In the genomic region with DNA sequence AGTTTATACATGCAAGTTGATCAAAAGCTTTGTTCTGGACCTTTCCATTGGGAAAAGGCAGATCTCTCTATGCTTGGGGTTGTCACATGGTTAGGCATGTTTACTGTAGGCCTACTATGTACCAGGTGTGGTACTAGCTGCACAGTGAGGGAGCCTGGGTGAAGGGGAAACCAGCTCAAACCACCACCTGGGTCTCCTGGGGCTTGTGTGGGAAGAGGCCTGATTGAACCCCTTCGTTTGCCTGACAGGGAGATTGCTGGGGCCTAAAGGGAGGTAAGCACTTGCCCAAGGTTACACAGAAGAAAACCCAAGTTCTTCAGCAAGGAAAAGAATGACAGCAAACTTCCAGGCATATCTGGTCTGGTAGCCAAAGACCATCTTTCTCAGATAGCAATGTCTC, we compare ENCODE assay signal across 35 cellular contexts.
"Had no signal": no experiment of that assay in that cellular context is flagged by ENCODE, and none has a peak within 500 bp of the region (broad histone marks: within the 10 kb centered on the region; RNA-seq: fewer than 3 reads in every experiment).

No MANE protein-coding gene starts in this region.

- H3K9me3 ChIP-seq: adrenal gland, body of pancreas, breast epithelium had no signal

- H3K27ac ChIP-seq: adrenal gland, body of pancreas, brain microvascular endothelial cell, breast epithelium, WERI-Rb-1 had no signal

- H3K27me3 Mint-ChIP-seq: activated naive CD8-positive, alpha-beta T cell treated with anti-CD3 and anti-CD28 coated beads for 36 hours; activated T-cell treated with anti-CD3 and anti-CD28 coated beads, Interleukin-2, amount 50 U/mL, for 24 hours had no signal

- H3K4me3 Mint-ChIP-seq: activated CD4-positive, alpha-beta memory T cell treated with anti-CD3 and anti-CD28 coated beads, Interleukin-2, amount 10 ng/mL, durations not matched to agents 7 days and 5 days; activated CD4-positive, alpha-beta T cell treated with anti-CD3 and anti-CD28 coated beads for 36 hours; activated CD4-positive, alpha-beta T cell treated with anti-CD3 and anti-CD28 coated beads, Interleukin-2, amount 10 ng/mL, durations not matched to agents 7 days and 5 days; activated CD8-positive, alpha-beta memory T cell treated with anti-CD3 and anti-CD28 coated beads, Interleukin-2, amount 10 ng/mL, durations not matched to agents 7 days and 5 days; activated CD8-positive, alpha-beta T cell treated with anti-CD3 and anti-CD28 coated beads, Interleukin-2, amount 10 ng/mL, durations not matched to agents 7 days and 5 days; activated naive CD4-positive, alpha-beta T cell treated with anti-CD3 and anti-CD28 coated beads for 36 hours; activated naive CD8-positive, alpha-beta T cell treated with anti-CD3 and anti-CD28 coated beads for 36 hours; activated T-cell treated with anti-CD3 and anti-CD28 coated beads, Interleukin-2, amount 50 U/mL, for 24 hours; T-helper 1 cell treated with Interleukin-12 subunit alpha and Interleukin-12 subunit beta and Interleukin-4 antibody, amounts not matched to agents 30 μg/mL and 1 μg/mL, for 36 hours; T-helper 2 cell treated with Interferon-gamma antibody and Interleukin-4, amounts not matched to agents 5 μg/mL and 100 μg/mL, for 36 hours; WTC11 had no signal

- ATAC-seq: activated CD4-positive, alpha-beta T cell treated with anti-CD3 and anti-CD28 coated beads for 36 hours; activated CD4-positive, CD25-positive, alpha-beta regulatory T cell treated with anti-CD3 and anti-CD28 coated beads, Interleukin-2, amount 50 U/mL, for 24 hours; activated CD8-positive, alpha-beta memory T cell treated with anti-CD3 and anti-CD28 coated beads, Interleukin-2, amount 10 ng/mL, durations not matched to agents 7 days and 5 days; activated CD8-positive, alpha-beta T cell treated with anti-CD3 and anti-CD28 coated beads, Interleukin-2, amount 10 ng/mL, durations not matched to agents 7 days and 5 days; activated naive CD4-positive, alpha-beta T cell treated with anti-CD3 and anti-CD28 coated beads, Interleukin-2, amount 50 U/mL, for 72 hours; body of pancreas; WTC11 had no signal

- H3K4me3 ChIP-seq: adrenal gland, body of pancreas, breast epithelium had no signal

- H3K27ac Mint-ChIP-seq: activated CD4-positive, alpha-beta memory T cell treated with anti-CD3 and anti-CD28 coated beads, Interleukin-2, amount 10 ng/mL, durations not matched to agents 7 days and 5 days; activated CD4-positive, alpha-beta T cell treated with anti-CD3 and anti-CD28 coated beads for 36 hours; activated CD4-positive, alpha-beta T cell treated with anti-CD3 and anti-CD28 coated beads, Interleukin-2, amount 10 ng/mL, durations not matched to agents 7 days and 5 days; activated CD8-positive, alpha-beta memory T cell treated with anti-CD3 and anti-CD28 coated beads, Interleukin-2, amount 10 ng/mL, durations not matched to agents 7 days and 5 days; activated CD8-positive, alpha-beta T cell treated with anti-CD3 and anti-CD28 coated beads, Interleukin-2, amount 10 ng/mL, durations not matched to agents 7 days and 5 days; activated naive CD4-positive, alpha-beta T cell treated with anti-CD3 and anti-CD28 coated beads for 36 hours; activated naive CD4-positive, alpha-beta T cell treated with anti-CD3 and anti-CD28 coated beads, Interleukin-2, amount 50 U/mL, for 72 hours; activated naive CD8-positive, alpha-beta T cell treated with anti-CD3 and anti-CD28 coated beads for 36 hours; activated T-cell treated with anti-CD3 and anti-CD28 coated beads, Interleukin-2, amount 50 U/mL, for 24 hours; activated T-helper 2 cell treated with anti-CD3 and anti-CD28 coated beads, Interferon-gamma antibody, Interleukin-2, Interleukin-4, amounts not matched to agents 10 μg/mL and 5 μg/mL and 100 μg/mL, durations not matched to agents 14 hours and 24 hours and 36 hours; T-helper 1 cell treated with Interleukin-12 subunit alpha and Interleukin-12 subunit beta and Interleukin-4 antibody, amounts not matched to agents 30 μg/mL and 1 μg/mL, for 36 hours; T-helper 2 cell treated with Interferon-gamma antibody and Interleukin-4, amounts not matched to agents 5 μg/mL and 100 μg/mL, for 36 hours; WTC11 had no signal

- DNase-seq: activated CD4-positive, alpha-beta memory T cell treated with anti-CD3 and anti-CD28 coated beads, Interleukin-2, amount 10 ng/mL, durations not matched to agents 7 days and 5 days; activated CD4-positive, alpha-beta T cell treated with anti-CD3 and anti-CD28 coated beads for 1 hour; activated CD4-positive, alpha-beta T cell treated with anti-CD3 and anti-CD28 coated beads for 36 hours; activated CD4-positive, alpha-beta T cell treated with anti-CD3 and anti-CD28 coated beads for 48 hours; activated CD4-positive, alpha-beta T cell treated with anti-CD3 and anti-CD28 coated beads, Interleukin-2, amount 10 ng/mL, durations not matched to agents 7 days and 5 days; activated CD4-positive, alpha-beta T cell treated with anti-CD3 and anti-CD28 coated beads, Interleukin-2, amount 50 U/mL, for 48 hours; activated CD8-positive, alpha-beta memory T cell treated with anti-CD3 and anti-CD28 coated beads for 24 hours; activated CD8-positive, alpha-beta memory T cell treated with anti-CD3 and anti-CD28 coated beads, Interleukin-2, amount 10 ng/mL, durations not matched to agents 7 days and 5 days; activated CD8-positive, alpha-beta memory T cell treated with anti-CD3 and anti-CD28 coated beads, Interleukin-2, amount 50 U/mL, for 48 hours; activated CD8-positive, alpha-beta T cell treated with anti-CD3 and anti-CD28 coated beads, Interleukin-2, amount 10 ng/mL, durations not matched to agents 7 days and 5 days; activated effector memory CD4-positive, alpha-beta T cell treated with Interleukin-2 at 50 U/mL for 16 hours; activated gamma-delta T cell treated with Interleukin-2 at 50 U/mL for 16 hours; activated naive CD4-positive, alpha-beta T cell; activated naive CD4-positive, alpha-beta T cell treated with anti-CD3 and anti-CD28 coated beads for 36 hours; activated naive CD4-positive, alpha-beta T cell treated with anti-CD3 and anti-CD28 coated beads, Interleukin-2, amount 50 U/mL, for 16 hours; activated naive CD8-positive, alpha-beta T cell treated with anti-CD3 and anti-CD28 coated beads for 36 hours; activated T-cell treated with anti-CD3 and anti-CD28 coated beads, Interleukin-2, amount 50 U/mL, for 24 hours; activated T-cell treated with anti-CD3 and anti-CD28 coated beads, Interleukin-2, amount 50 U/mL, for 48 hours; adrenal gland; amniotic stem cell; aorta; body of pancreas; brain microvascular endothelial cell; central memory CD4-positive, alpha-beta T cell; T-helper 1 cell; T-helper 2 cell; T-helper 9 cell; WERI-Rb-1 had no signal

- H3K27me3 ChIP-seq: body of pancreas, brain microvascular endothelial cell, breast epithelium had no signal

- H3K9me3 Mint-ChIP-seq: activated CD4-positive, alpha-beta memory T cell treated with anti-CD3 and anti-CD28 coated beads, Interleukin-2, amount 10 ng/mL, durations not matched to agents 7 days and 5 days; activated CD4-positive, alpha-beta T cell treated with anti-CD3 and anti-CD28 coated beads, Interleukin-2, amount 10 ng/mL, durations not matched to agents 7 days and 5 days; activated naive CD4-positive, alpha-beta T cell treated with anti-CD3 and anti-CD28 coated beads for 36 hours; activated naive CD8-positive, alpha-beta T cell treated with anti-CD3 and anti-CD28 coated beads for 36 hours; activated T-cell treated with anti-CD3 and anti-CD28 coated beads, Interleukin-2, amount 50 U/mL, for 24 hours; activated T-helper 2 cell treated with anti-CD3 and anti-CD28 coated beads, Interferon-gamma antibody, Interleukin-2, Interleukin-4, amounts not matched to agents 10 μg/mL and 5 μg/mL and 100 μg/mL, durations not matched to agents 14 hours and 24 hours and 36 hours; T-helper 1 cell treated with Interleukin-12 subunit alpha and Interleukin-12 subunit beta and Interleukin-4 antibody, amounts not matched to agents 30 μg/mL and 1 μg/mL, for 36 hours; T-helper 2 cell treated with Interferon-gamma antibody and Interleukin-4, amounts not matched to agents 5 μg/mL and 100 μg/mL, for 36 hours had no signal

- H3K4me1 ChIP-seq: adrenal gland, body of pancreas, breast epithelium had no signal

- H3K4me1 Mint-ChIP-seq: activated CD4-positive, alpha-beta memory T cell treated with anti-CD3 and anti-CD28 coated beads, Interleukin-2, amount 10 ng/mL, durations not matched to agents 7 days and 5 days; activated CD4-positive, alpha-beta T cell treated with anti-CD3 and anti-CD28 coated beads for 36 hours; activated CD4-positive, alpha-beta T cell treated with anti-CD3 and anti-CD28 coated beads, Interleukin-2, amount 10 ng/mL, durations not matched to agents 7 days and 5 days; activated CD8-positive, alpha-beta memory T cell treated with anti-CD3 and anti-CD28 coated beads, Interleukin-2, amount 10 ng/mL, durations not matched to agents 7 days and 5 days; activated naive CD8-positive, alpha-beta T cell treated with anti-CD3 and anti-CD28 coated beads for 36 hours; WTC11 had no signal

- H3K36me3 ChIP-seq: adrenal gland, brain microvascular endothelial cell, breast epithelium, WERI-Rb-1 had no signal

- H3K36me3 Mint-ChIP-seq: activated CD8-positive, alpha-beta memory T cell treated with anti-CD3 and anti-CD28 coated beads, Interleukin-2, amount 10 ng/mL, durations not matched to agents 7 days and 5 days; activated naive CD4-positive, alpha-beta T cell treated with anti-CD3 and anti-CD28 coated beads, Interleukin-2, amount 50 U/mL, for 72 hours; activated naive CD8-positive, alpha-beta T cell treated with anti-CD3 and anti-CD28 coated beads for 36 hours; WTC11 had no signal
